8 cellular contexts compared by ENCODE assay signal in genomic region chr7:157273208-157274202, GRCh38.
A peak's percentile ranks its signal among the peaks of the same experiment; 100 is the strongest.
DNase-seq lines count a peak whose midpoint lies in the region; ATAC-seq, FAIRE-seq and TF ChIP-seq lines count a peak whose summit lies in the region.

No MANE protein-coding gene starts in this region.

- ATAC-seq in HG02885 (IDR thresholded peaks at IDR 0.05; ENCODE audit: poor library complexity, unreplicated experiment), result peak; percentile 85
- ATAC-seq in activated CD4-positive, CD25-positive, alpha-beta regulatory T cell treated with anti-CD3 and anti-CD28 coated beads, Interleukin-2, amount 50 U/mL, for 24 hours, result peak; percentile 58 to 77
- peak; percentile 85 for ATAC-seq in left lobe of liver

- DNase-seq in GM12891 (ENCODE audit: insufficient read length, low spot score), result peak; percentile 94
- peak; percentile 31 for DNase-seq in NCI-H2107 treated with DMSO at 0.1 percent for 48 hours (lab: John Stamatoyannopoulos, UW; ENCODE audit: unreplicated experiment)
- DNase-seq in cerebellum (ENCODE audit: low spot score), result peak; percentile 77
- DNase-seq in left lobe of liver (ENCODE audit: low spot score), result peak; percentile 81
- peak; percentile 61 to 64 for DNase-seq in stimulated activated CD4-positive, alpha-beta T cell treated with anti-CD3 and anti-CD28 coated beads, Interleukin-4, amount 100 ng/mL, for 4 hours

- FAIRE-seq in GM12891 (lab: Jason Lieb, UNC), result peak; percentile 73

- TF ChIP-seq CTCF in 22Rv1 (IDR thresholded peaks at IDR 0.05), result peak; percentile 100

- no peak for TF ChIP-seq POLR2A in GM12891 (IDR thresholded peaks at IDR 0.05; ENCODE audit: low read depth, low read length)

- no peak overlapping the region for H3K27ac ChIP-seq in 22Rv1

TF ChIP-seq in GM12891, 5 proteins besides CTCF, POLR2A, EP300 and RAD21:
- TF ChIP-seq SPI1 (IDR thresholded peaks at IDR 0.05; ENCODE audit: low read depth, low read length) (no peak), TAF1 (IDR thresholded peaks at IDR 0.05; ENCODE audit: low read depth, low read length) (no peak), PAX5 (IDR thresholded peaks at IDR 0.05; ENCODE audit: insufficient read depth, low read length, severe bottlenecking) (no peak), POU2F2 (IDR thresholded peaks at IDR 0.05; ENCODE audit: low read depth, low read length) (no peak), POLR2AphosphoS5 (IDR thresholded peaks at IDR 0.05; ENCODE audit: low read depth, low read length) (no peak)
TF ChIP-seq in GM12891: peak in this region for 0.

Comparison
In these comparisons a context has a peak if more than half of its experiments do, and no peak if none do; other contexts are left out.
1. DNase-seq: peak in every context shown above with its lines; median percentile 94 in GM12891; 81 in left lobe of liver; 77 in cerebellum; 62 in stimulated activated CD4-positive, alpha-beta T cell treated with anti-CD3 and anti-CD28 coated beads, Interleukin-4, amount 100 ng/mL, for 4 hours; 31 in NCI-H2107 treated with DMSO at 0.1 percent for 48 hours.